Comparison of ENCODE assay signal across 8 cellular contexts in the genomic region with DNA sequence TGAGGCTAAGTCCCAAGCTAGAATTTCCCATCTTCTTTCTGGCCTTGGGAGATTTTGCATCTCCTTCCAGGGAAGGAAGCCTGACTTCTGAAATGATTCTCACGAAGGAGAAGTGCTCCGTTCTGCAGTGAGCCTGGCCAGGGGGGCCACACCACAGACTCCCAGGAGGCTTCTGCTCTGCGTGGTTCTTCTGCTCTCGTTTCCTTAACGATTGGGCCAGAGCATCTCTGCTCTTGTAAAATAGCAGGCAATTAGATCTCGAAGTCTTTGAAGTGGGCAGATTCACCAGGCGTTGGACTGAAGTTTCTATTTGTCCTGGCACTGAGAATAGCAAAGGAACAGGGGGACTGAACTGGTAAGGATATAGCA.
DNase-seq lines count a peak whose midpoint lies in the region; ATAC-seq and TF ChIP-seq lines count a peak whose summit lies in the region.

No MANE protein-coding gene starts in this region.

- TF ChIP-seq CTCF in GM12875 (IDR thresholded peaks at IDR 0.05; ENCODE audit: borderline replicate concordance, insufficient read depth, low read depth, low read length): no peak

- no peaks in the 10 kb centered on the region for H3K27me3 ChIP-seq in layer of hippocampus (ENCODE audit: control insufficient read depth, insufficient read depth, low read length)

- H3K27ac ChIP-seq in layer of hippocampus (ENCODE audit: low read depth, low read length): peak overlapping the region; percentile 10

- DNase-seq in NOMO-1 (lab: John Stamatoyannopoulos, UW; ENCODE audit: unreplicated experiment in 2 of 2) (peak; percentile 69 to 89), 8988T (no peak), kidney glomerular epithelial cell (lab: John Stamatoyannopoulos, UW) (no peak)
- no peak for DNase-seq in activated CD4-positive, CD25-positive, alpha-beta regulatory T cell (lab: John Stamatoyannopoulos, UW)
- no peak for DNase-seq in stimulated activated CD4-positive, alpha-beta T cell treated with anti-CD3 and anti-CD28 coated beads, Interleukin-2, amount 100 ng/mL, for 24 hours

- ATAC-seq in GM21717 (IDR thresholded peaks at IDR 0.05; ENCODE audit: unreplicated experiment): peak; percentile 31

- H3K4me3 ChIP-seq in GM12875 (ENCODE audit: low read depth, low read length): peak overlapping the region; percentile 52

Comparison
In these comparisons a context has a peak if more than half of its experiments do, and no peak if none do; other contexts are left out.
1. DNase-seq: peak in NOMO-1 (2 of 2); none in 8988T (single experiment), activated CD4-positive, CD25-positive, alpha-beta regulatory T cell (0 of 4), kidney glomerular epithelial cell (single experiment) and stimulated activated CD4-positive, alpha-beta T cell treated with anti-CD3 and anti-CD28 coated beads, Interleukin-2, amount 100 ng/mL, for 24 hours (0 of 2).